Comparison of ENCODE assay signal across 1 cellular context in genomic region chr10:50605280-50606270, GRCh38.
A peak's percentile ranks its signal among the peaks of the same experiment; 100 is the strongest.
TF ChIP-seq lines count a peak whose summit lies in the region.

No MANE protein-coding gene starts in this region.

TF ChIP-seq in HEK293, 187 proteins besides CTCF, POLR2A, EP300 and RAD21 (continued from another document and continues in another):
- TF ChIP-seq, protein P1, sequence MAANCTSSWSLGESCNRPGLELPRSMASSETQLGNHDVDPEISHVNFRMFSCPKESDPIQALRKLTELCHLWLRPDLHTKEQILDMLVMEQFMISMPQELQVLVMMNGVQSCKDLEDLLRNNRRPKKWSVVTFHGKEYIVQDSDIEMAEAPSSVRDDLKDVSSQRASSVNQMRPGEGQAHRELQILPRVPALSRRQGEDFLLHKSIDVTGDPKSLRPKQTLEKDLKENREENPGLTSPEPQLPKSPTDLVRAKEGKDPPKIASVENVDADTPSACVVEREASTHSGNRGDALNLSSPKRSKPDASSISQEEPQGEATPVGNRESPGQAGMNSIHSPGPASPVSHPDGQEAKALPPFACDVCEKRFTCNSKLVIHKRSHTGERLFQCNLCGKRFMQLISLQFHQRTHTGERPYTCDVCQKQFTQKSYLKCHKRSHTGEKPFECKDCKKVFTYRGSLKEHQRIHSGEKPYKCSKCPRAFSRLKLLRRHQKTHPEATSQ (tag by site-specific recombination; IDR thresholded peaks at IDR 0.05), result no peak
- TF ChIP-seq SETDB1 (IDR thresholded peaks at IDR 0.05; ENCODE audit: insufficient read length, low read length) (no peak), ZNF292 (tag by site-specific recombination; IDR thresholded peaks at IDR 0.05; ENCODE audit: borderline replicate concordance, low read depth) (no peak), HOXA7 (CRISPR knock-in tag; IDR thresholded peaks at IDR 0.05; ENCODE audit: borderline replicate concordance) (no peak), ZNF777 (tag by site-specific recombination; IDR thresholded peaks at IDR 0.05; ENCODE audit: borderline replicate concordance) (no peak), YY2 (tag by site-specific recombination; IDR thresholded peaks at IDR 0.05) (no peak), ZNF473 (tag by site-specific recombination; IDR thresholded peaks at IDR 0.05) (no peak), KLF10 (tag by site-specific recombination; IDR thresholded peaks at IDR 0.05) (peak; percentile 89), PRDM4 (tag by site-specific recombination; IDR thresholded peaks at IDR 0.05) (peak; percentile 63), ZNF596 (tag by site-specific recombination; IDR thresholded peaks at IDR 0.05) (no peak), ZNF549 (tag by site-specific recombination; IDR thresholded peaks at IDR 0.05) (no peak), ZNF707 (tag by site-specific recombination; IDR thresholded peaks at IDR 0.05) (no peak), ZNF623 (tag by site-specific recombination; IDR thresholded peaks at IDR 0.05) (no peak), ZNF658 (tag by site-specific recombination; IDR thresholded peaks at IDR 0.05) (no peak), KLF7 (tag by site-specific recombination; IDR thresholded peaks at IDR 0.05; ENCODE audit: borderline replicate concordance) (peak; percentile 44; the same call in 1 of the 2 replicates), PRDM1 (tag by site-specific recombination; IDR thresholded peaks at IDR 0.05) (no peak), KLF16 (tag by site-specific recombination; IDR thresholded peaks at IDR 0.05) (0 out of 2 replicates have a peak, but pooled peaks have one; percentile 62), ZNF114 (tag by site-specific recombination; IDR thresholded peaks at IDR 0.05) (no peak), ZNF529 (tag by site-specific recombination; IDR thresholded peaks at IDR 0.05; ENCODE audit: insufficient replicate concordance) (no peak), ZNF544 (tag by site-specific recombination; IDR thresholded peaks at IDR 0.05) (no peak), TRIM28 (IDR thresholded peaks at IDR 0.05; ENCODE audit: borderline replicate concordance, low read length) (peak; percentile 49; the same call in 1 of the 2 replicates), ZNF548 (tag by site-specific recombination; IDR thresholded peaks at IDR 0.05) (no peak), GFI1B (tag by site-specific recombination; IDR thresholded peaks at IDR 0.05) (no peak), ZNF341 (tag by site-specific recombination; IDR thresholded peaks at IDR 0.05; ENCODE audit: low read depth) (no peak), ZNF785 (tag by site-specific recombination; IDR thresholded peaks at IDR 0.05) (no peak), ZNF585B (tag by site-specific recombination; IDR thresholded peaks at IDR 0.05) (no peak), ZNF157 (tag by site-specific recombination; IDR thresholded peaks at IDR 0.05) (no peak), RBAK (tag by site-specific recombination; IDR thresholded peaks at IDR 0.05) (no peak), ZNF211 (tag by site-specific recombination; IDR thresholded peaks at IDR 0.05; ENCODE audit: low read depth) (no peak), ZNF169 (tag by site-specific recombination; IDR thresholded peaks at IDR 0.05) (no peak), ZNF2 (tag by site-specific recombination; IDR thresholded peaks at IDR 0.05) (no peak), ZBTB7A (tag by site-specific recombination; IDR thresholded peaks at IDR 0.05; ENCODE audit: low read depth) (no peak), MEIS1 (CRISPR knock-in tag; IDR thresholded peaks at IDR 0.05; ENCODE audit: borderline replicate concordance) (no peak), ZNF501 (tag by site-specific recombination; IDR thresholded peaks at IDR 0.05) (no peak), ZNF488 (tag by site-specific recombination; IDR thresholded peaks at IDR 0.05) (no peak), ZNF629 (tag by site-specific recombination; IDR thresholded peaks at IDR 0.05) (no peak), ZNF311 (tag by site-specific recombination; IDR thresholded peaks at IDR 0.05; ENCODE audit: borderline replicate concordance) (no peak), ZNF791 (tag by site-specific recombination; IDR thresholded peaks at IDR 0.05) (no peak), ZNF175 (tag by site-specific recombination; IDR thresholded peaks at IDR 0.05) (no peak), ZNF37A (tag by site-specific recombination; IDR thresholded peaks at IDR 0.05) (no peak), GLIS1 (tag by site-specific recombination; IDR thresholded peaks at IDR 0.05) (no peak), ZFHX2 (tag by site-specific recombination; conservative IDR thresholded peaks at IDR 0.05) (no peak; the same call in 1 of the 2 replicates), ZNF214 (tag by site-specific recombination; IDR thresholded peaks at IDR 0.05; ENCODE audit: borderline replicate concordance) (no peak), SP7 (tag by site-specific recombination; IDR thresholded peaks at IDR 0.05) (peak; percentile 45; the same call in 1 of the 2 replicates), ZNF133 (tag by site-specific recombination; IDR thresholded peaks at IDR 0.05) (no peak), ZNF112 (tag by site-specific recombination; IDR thresholded peaks at IDR 0.05) (no peak), ZNF701 (tag by site-specific recombination; IDR thresholded peaks at IDR 0.05) (no peak), ZFP37 (tag by site-specific recombination; IDR thresholded peaks at IDR 0.05) (no peak), HOXD13 (CRISPR knock-in tag; IDR thresholded peaks at IDR 0.05; ENCODE audit: borderline replicate concordance) (0 out of 2 replicates have a peak, but pooled peaks have one; percentile 19), ZNF19 (tag by site-specific recombination; IDR thresholded peaks at IDR 0.05; ENCODE audit: low read depth) (no peak), ZNF600 (tag by site-specific recombination; IDR thresholded peaks at IDR 0.05) (peak; percentile 83), SCRT2 (tag by site-specific recombination; IDR thresholded peaks at IDR 0.05) (no peak), GLI2 (tag by site-specific recombination; IDR thresholded peaks at IDR 0.05; ENCODE audit: borderline replicate concordance, low read depth) (peak; percentile 57; the same call in 1 of the 2 replicates), KLF9 (tag by site-specific recombination; IDR thresholded peaks at IDR 0.05; ENCODE audit: low read depth) (peak; percentile 48; the same call in 1 of the 2 replicates), HOXC10 (CRISPR knock-in tag; IDR thresholded peaks at IDR 0.05) (no peak), ZNF184 (tag by site-specific recombination; IDR thresholded peaks at IDR 0.05) (no peak), ZSCAN23 (tag by site-specific recombination; IDR thresholded peaks at IDR 0.05) (no peak), ZNF248 (tag by site-specific recombination; IDR thresholded peaks at IDR 0.05) (no peak), ZNF24 (tag by site-specific recombination; IDR thresholded peaks at IDR 0.05) (0 out of 2 replicates have a peak, but pooled peaks have one; percentile 21), WT1 (tag by site-specific recombination; IDR thresholded peaks at IDR 0.05) (no peak), ZNF76 (tag by site-specific recombination; IDR thresholded peaks at IDR 0.05; ENCODE audit: borderline replicate concordance, low read depth) (no peak), ZNF221 (tag by site-specific recombination; IDR thresholded peaks at IDR 0.05; ENCODE audit: borderline replicate concordance) (no peak), ZNF121 (tag by site-specific recombination; IDR thresholded peaks at IDR 0.05) (no peak), ZNF510 (tag by site-specific recombination; IDR thresholded peaks at IDR 0.05; ENCODE audit: insufficient replicate concordance) (no peak), ZNF670 (tag by site-specific recombination; IDR thresholded peaks at IDR 0.05; ENCODE audit: low read depth) (no peak)
- TF ChIP-seq, protein P2, sequence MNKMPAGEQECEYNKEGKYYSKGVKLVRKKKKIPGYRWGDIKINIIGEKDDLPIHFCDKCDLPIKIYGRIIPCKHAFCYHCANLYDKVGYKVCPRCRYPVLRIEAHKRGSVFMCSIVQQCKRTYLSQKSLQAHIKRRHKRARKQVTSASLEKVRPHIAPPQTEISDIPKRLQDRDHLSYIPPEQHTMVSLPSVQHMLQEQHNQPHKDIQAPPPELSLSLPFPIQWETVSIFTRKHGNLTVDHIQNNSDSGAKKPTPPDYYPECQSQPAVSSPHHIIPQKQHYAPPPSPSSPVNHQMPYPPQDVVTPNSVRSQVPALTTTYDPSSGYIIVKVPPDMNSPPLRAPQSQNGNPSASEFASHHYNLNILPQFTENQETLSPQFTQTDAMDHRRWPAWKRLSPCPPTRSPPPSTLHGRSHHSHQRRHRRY (tag by site-specific recombination; IDR thresholded peaks at IDR 0.05), result no peak
- TF ChIP-seq, protein P3, sequence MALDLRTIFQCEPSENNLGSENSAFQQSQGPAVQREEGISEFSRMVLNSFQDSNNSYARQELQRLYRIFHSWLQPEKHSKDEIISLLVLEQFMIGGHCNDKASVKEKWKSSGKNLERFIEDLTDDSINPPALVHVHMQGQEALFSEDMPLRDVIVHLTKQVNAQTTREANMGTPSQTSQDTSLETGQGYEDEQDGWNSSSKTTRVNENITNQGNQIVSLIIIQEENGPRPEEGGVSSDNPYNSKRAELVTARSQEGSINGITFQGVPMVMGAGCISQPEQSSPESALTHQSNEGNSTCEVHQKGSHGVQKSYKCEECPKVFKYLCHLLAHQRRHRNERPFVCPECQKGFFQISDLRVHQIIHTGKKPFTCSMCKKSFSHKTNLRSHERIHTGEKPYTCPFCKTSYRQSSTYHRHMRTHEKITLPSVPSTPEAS (tag by site-specific recombination; IDR thresholded peaks at IDR 0.05), result no peak
- TF ChIP-seq, protein P4, sequence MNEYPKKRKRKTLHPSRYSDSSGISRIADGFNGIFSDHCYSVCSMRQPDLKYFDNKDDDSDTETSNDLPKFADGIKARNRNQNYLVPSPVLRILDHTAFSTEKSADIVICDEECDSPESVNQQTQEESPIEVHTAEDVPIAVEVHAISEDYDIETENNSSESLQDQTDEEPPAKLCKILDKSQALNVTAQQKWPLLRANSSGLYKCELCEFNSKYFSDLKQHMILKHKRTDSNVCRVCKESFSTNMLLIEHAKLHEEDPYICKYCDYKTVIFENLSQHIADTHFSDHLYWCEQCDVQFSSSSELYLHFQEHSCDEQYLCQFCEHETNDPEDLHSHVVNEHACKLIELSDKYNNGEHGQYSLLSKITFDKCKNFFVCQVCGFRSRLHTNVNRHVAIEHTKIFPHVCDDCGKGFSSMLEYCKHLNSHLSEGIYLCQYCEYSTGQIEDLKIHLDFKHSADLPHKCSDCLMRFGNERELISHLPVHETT (tag by site-specific recombination; IDR thresholded peaks at IDR 0.05), result no peak
- TF ChIP-seq, protein P5, sequence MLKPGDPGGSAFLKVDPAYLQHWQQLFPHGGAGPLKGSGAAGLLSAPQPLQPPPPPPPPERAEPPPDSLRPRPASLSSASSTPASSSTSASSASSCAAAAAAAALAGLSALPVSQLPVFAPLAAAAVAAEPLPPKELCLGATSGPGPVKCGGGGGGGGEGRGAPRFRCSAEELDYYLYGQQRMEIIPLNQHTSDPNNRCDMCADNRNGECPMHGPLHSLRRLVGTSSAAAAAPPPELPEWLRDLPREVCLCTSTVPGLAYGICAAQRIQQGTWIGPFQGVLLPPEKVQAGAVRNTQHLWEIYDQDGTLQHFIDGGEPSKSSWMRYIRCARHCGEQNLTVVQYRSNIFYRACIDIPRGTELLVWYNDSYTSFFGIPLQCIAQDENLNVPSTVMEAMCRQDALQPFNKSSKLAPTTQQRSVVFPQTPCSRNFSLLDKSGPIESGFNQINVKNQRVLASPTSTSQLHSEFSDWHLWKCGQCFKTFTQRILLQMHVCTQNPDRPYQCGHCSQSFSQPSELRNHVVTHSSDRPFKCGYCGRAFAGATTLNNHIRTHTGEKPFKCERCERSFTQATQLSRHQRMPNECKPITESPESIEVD (tag by site-specific recombination; IDR thresholded peaks at IDR 0.05), result peak; percentile 91
- TF ChIP-seq, protein P6, sequence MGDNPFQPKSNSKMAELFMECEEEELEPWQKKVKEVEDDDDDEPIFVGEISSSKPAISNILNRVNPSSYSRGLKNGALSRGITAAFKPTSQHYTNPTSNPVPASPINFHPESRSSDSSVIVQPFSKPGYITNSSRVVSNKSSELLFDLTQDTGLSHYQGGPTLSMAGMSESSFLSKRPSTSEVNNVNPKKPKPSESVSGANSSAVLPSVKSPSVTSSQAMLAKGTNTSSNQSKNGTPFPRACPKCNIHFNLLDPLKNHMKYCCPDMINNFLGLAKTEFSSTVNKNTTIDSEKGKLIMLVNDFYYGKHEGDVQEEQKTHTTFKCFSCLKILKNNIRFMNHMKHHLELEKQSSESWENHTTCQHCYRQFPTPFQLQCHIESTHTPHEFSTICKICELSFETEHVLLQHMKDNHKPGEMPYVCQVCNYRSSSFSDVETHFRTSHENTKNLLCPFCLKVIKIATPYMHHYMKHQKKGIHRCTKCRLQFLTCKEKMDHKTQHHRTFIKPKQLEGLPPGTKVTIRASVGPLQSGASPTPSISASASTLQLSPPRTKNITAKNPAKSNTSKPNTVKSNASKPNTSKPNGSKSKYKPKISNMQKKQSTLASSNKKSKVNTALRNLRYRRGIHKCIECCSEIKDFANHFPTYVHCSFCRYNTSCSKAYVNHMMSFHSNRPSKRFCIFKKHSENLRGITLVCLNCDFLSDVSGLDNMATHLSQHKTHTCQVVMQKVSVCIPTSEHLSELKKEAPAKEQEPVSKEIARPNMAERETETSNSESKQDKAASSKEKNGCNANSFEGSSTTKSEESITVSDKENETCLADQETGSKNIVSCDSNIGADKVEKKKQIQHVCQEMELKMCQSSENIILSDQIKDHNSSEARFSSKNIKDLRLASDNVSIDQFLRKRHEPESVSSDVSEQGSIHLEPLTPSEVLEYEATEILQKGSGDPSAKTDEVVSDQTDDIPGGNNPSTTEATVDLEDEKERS (tag by site-specific recombination; IDR thresholded peaks at IDR 0.05), result no peak
